23 cellular contexts compared by ENCODE assay signal in genomic region chr10:17244712-17245365, GRCh38.
"Had no signal": no experiment of that assay in that cellular context is flagged by ENCODE, and none has a peak within 500 bp of the region (broad histone marks: within the 10 kb centered on the region; RNA-seq: fewer than 3 reads in every experiment).

No MANE protein-coding gene starts in this region.

- H3K4me1 Mint-ChIP-seq: activated B cell treated with CpG ODN at 0.5 μM for 24 hours; activated T-helper 17 cell treated with anti-CD3 and anti-CD28 coated beads, Interleukin-2, amount 50 U/mL, for 72 hours; brain; natural killer cell had no signal

- H3K27me3 Mint-ChIP-seq: activated CD4-positive, alpha-beta T cell treated with anti-CD3 and anti-CD28 coated beads for 36 hours; activated naive CD8-positive, alpha-beta T cell; activated T-cell treated with anti-CD3 and anti-CD28 coated beads, Interleukin-2, amount 50 U/mL, for 24 hours; activated T-helper 17 cell treated with anti-CD3 and anti-CD28 coated beads, Interleukin-2, amount 50 U/mL, for 72 hours; brain; progenitor cell of endocrine pancreas; T-helper 17 cell; type B pancreatic cell had no signal

- H3K36me3 Mint-ChIP-seq: brain, natural killer cell had no signal

- H3K9me3 ChIP-seq: colonic mucosa, thoracic aorta had no signal

- ATAC-seq: activated CD4-positive, alpha-beta T cell treated with anti-CD3 and anti-CD28 coated beads for 36 hours; activated T-helper 17 cell treated with anti-CD3 and anti-CD28 coated beads, Interleukin-2, amount 50 U/mL, for 72 hours; left lung; natural killer cell; T-helper 17 cell had no signal

- H3K27ac Mint-ChIP-seq: activated B cell treated with CpG ODN at 0.5 μM for 24 hours; activated CD4-positive, alpha-beta T cell treated with anti-CD3 and anti-CD28 coated beads for 36 hours; activated naive CD8-positive, alpha-beta T cell; activated T-cell treated with anti-CD3 and anti-CD28 coated beads, Interleukin-2, amount 50 U/mL, for 24 hours; activated T-helper 17 cell treated with anti-CD3 and anti-CD28 coated beads, Interleukin-2, amount 50 U/mL, for 72 hours; brain; natural killer cell; progenitor cell of endocrine pancreas; T-helper 17 cell; type B pancreatic cell had no signal

- H3K4me3 ChIP-seq: colonic mucosa, left lung, lung, spleen, thoracic aorta had no signal

- H3K4me1 ChIP-seq: colonic mucosa, left lung, spleen had no signal

- H3K36me3 ChIP-seq: colonic mucosa, left lung, spleen, thoracic aorta had no signal

- DNase-seq: activated B cell treated with CpG ODN at 0.5 μM for 24 hours; activated CD4-positive, alpha-beta T cell treated with anti-CD3 and anti-CD28 coated beads for 36 hours; activated CD4-positive, alpha-beta T cell treated with anti-CD3 and anti-CD28 coated beads, Interleukin-2, amount 50 U/mL, for 4 hours; activated CD8-positive, alpha-beta memory T cell treated with anti-CD3 and anti-CD28 coated beads for 24 hours; activated CD8-positive, alpha-beta memory T cell treated with anti-CD3 and anti-CD28 coated beads, Interleukin-2, amount 50 U/mL, for 4 hours; activated T-cell treated with anti-CD3 and anti-CD28 coated beads, Interleukin-2, amount 50 U/mL, for 24 hours; colonic mucosa; foreskin melanocyte; left lung; midbrain; natural killer cell; spleen; stimulated activated CD4-positive, alpha-beta T cell treated with anti-CD3 and anti-CD28 coated beads, Interleukin-4, amount 100 ng/mL, for 1 hour; stimulated activated naive CD4-positive, alpha-beta T cell; T-helper 17 cell had no signal

- H3K4me3 Mint-ChIP-seq: activated B cell treated with CpG ODN at 0.5 μM for 24 hours; activated CD4-positive, alpha-beta T cell treated with anti-CD3 and anti-CD28 coated beads for 36 hours; activated naive CD8-positive, alpha-beta T cell; activated T-cell treated with anti-CD3 and anti-CD28 coated beads, Interleukin-2, amount 50 U/mL, for 24 hours; activated T-helper 17 cell treated with anti-CD3 and anti-CD28 coated beads, Interleukin-2, amount 50 U/mL, for 72 hours; brain; natural killer cell; T-helper 17 cell; type B pancreatic cell had no signal

- H3K27ac ChIP-seq: colonic mucosa, epithelial cell of prostate, left lung, spleen had no signal

- H3K9me3 Mint-ChIP-seq: activated B cell treated with CpG ODN at 0.5 μM for 24 hours; activated T-cell treated with anti-CD3 and anti-CD28 coated beads, Interleukin-2, amount 50 U/mL, for 24 hours; activated T-helper 17 cell treated with anti-CD3 and anti-CD28 coated beads, Interleukin-2, amount 50 U/mL, for 72 hours; natural killer cell had no signal

- H3K27me3 ChIP-seq: colonic mucosa, left lung, spleen had no signal
